ENCODE assay signal across 17 cellular contexts in genomic region chr1:5220881-5221280, GRCh38.
"Had no signal": no experiment of that assay in that cellular context is flagged by ENCODE, and none has a peak within 500 bp of the region (broad histone marks: within the 10 kb centered on the region; RNA-seq: fewer than 3 reads in every experiment).

No MANE protein-coding gene starts in this region.

- DNase-seq: effector CD8-positive, alpha-beta T cell; endodermal cell; foreskin fibroblast; gastrocnemius medialis; heart left ventricle; left cardiac atrium; left lung; mesenchymal stem cell; naive thymus-derived CD4-positive, alpha-beta T cell; stimulated activated CD4-positive, alpha-beta T cell treated with anti-CD3 and anti-CD28 coated beads, Interleukin-12 subunit alpha, Interleukin-12 subunit beta, amount 100 ng/mL, for 4 hours; stimulated activated CD4-positive, alpha-beta T cell treated with anti-CD3 and anti-CD28 coated beads, Interleukin-1b, Interleukin-23, amount 100 ng/mL, for 48 hours; stimulated activated CD4-positive, alpha-beta T cell treated with anti-CD3 and anti-CD28 coated beads, Interleukin-4, amount 100 ng/mL, for 1 hour; stimulated activated CD8-positive, alpha-beta memory T cell treated with anti-CD3 and anti-CD28 coated beads, Interleukin-4, amount 100 ng/mL, for 48 hours; stimulated activated naive CD4-positive, alpha-beta T cell; stimulated activated naive CD8-positive, alpha-beta T cell treated with anti-CD3 and anti-CD28 coated beads, Interleukin-15, amount 100 ng/mL, for 72 hours; thyroid gland; trophoblast cell had no signal
